In genomic region chr2:219056896-219057708, GRCh38 we compare ENCODE assay signal across 1 cellular context.
TF ChIP-seq lines count a peak whose summit lies in the region.

No MANE protein-coding gene starts in this region.

TF ChIP-seq in WTC11, 78 proteins besides CTCF, POLR2A, EP300 and RAD21 (continued from another document):
- no peak for TF ChIP-seq ZNF138 (CRISPR knock-in tag; conservative IDR thresholded peaks at IDR 0.05)
- TF ChIP-seq CDX4 (CRISPR knock-in tag; IDR thresholded peaks at IDR 0.05; ENCODE audit: borderline replicate concordance), result no peak
- no peak for TF ChIP-seq FOXK1 (CRISPR knock-in tag; IDR thresholded peaks at IDR 0.05)
- TF ChIP-seq MLX (CRISPR knock-in tag; IDR thresholded peaks at IDR 0.05), result no peak
- no peak for TF ChIP-seq ZNF121 (CRISPR knock-in tag; IDR thresholded peaks at IDR 0.05)
- TF ChIP-seq PRRX2 (CRISPR knock-in tag; IDR thresholded peaks at IDR 0.05), result no peak
TF ChIP-seq in WTC11: peak in this region for 0.
